In genomic region chrX:48521353-48522243, GRCh38 we compare ENCODE assay signal across 1 cellular context.
TF ChIP-seq lines count a peak whose summit lies in the region.

Gene EBP, plus strand, starts transcription at chrX:48521808. Its CDS starts 1,964 bp downstream, at chrX:48523772.

TF ChIP-seq in HepG2, 621 proteins besides CTCF, POLR2A, EP300 and RAD21 (continued from another document):
- TF ChIP-seq, protein P1, sequence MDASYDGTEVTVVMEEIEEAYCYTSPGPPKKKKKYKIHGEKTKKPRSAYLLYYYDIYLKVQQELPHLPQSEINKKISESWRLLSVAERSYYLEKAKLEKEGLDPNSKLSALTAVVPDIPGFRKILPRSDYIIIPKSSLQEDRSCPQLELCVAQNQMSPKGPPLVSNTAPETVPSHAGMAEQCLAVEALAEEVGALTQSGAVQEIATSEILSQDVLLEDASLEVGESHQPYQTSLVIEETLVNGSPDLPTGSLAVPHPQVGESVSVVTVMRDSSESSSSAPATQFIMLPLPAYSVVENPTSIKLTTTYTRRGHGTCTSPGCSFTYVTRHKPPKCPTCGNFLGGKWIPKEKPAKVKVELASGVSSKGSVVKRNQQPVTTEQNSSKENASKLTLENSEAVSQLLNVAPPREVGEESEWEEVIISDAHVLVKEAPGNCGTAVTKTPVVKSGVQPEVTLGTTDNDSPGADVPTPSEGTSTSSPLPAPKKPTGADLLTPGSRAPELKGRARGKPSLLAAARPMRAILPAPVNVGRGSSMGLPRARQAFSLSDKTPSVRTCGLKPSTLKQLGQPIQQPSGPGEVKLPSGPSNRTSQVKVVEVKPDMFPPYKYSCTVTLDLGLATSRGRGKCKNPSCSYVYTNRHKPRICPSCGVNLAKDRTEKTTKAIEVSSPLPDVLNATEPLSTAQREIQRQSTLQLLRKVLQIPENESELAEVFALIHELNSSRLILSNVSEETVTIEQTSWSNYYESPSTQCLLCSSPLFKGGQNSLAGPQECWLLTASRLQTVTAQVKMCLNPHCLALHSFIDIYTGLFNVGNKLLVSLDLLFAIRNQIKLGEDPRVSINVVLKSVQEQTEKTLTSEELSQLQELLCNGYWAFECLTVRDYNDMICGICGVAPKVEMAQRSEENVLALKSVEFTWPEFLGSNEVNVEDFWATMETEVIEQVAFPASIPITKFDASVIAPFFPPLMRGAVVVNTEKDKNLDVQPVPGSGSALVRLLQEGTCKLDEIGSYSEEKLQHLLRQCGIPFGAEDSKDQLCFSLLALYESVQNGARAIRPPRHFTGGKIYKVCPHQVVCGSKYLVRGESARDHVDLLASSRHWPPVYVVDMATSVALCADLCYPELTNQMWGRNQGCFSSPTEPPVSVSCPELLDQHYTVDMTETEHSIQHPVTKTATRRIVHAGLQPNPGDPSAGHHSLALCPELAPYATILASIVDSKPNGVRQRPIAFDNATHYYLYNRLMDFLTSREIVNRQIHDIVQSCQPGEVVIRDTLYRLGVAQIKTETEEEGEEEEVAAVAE (CRISPR knock-in tag; IDR thresholded peaks at IDR 0.05; ENCODE audit: borderline replicate concordance): peak; percentile 96
- TF ChIP-seq SNAPC2 (CRISPR knock-in tag; IDR thresholded peaks at IDR 0.05) (0 out of 2 replicates have a peak, but pooled peaks have one; percentile 44), IRF2 (CRISPR knock-in tag; IDR thresholded peaks at IDR 0.05) (no peak), ZNF709 (CRISPR knock-in tag; IDR thresholded peaks at IDR 0.05) (no peak), SP1 (IDR thresholded peaks at IDR 0.05) (no peak), SP1 (CRISPR knock-in tag; IDR thresholded peaks at IDR 0.05) (peak; percentile 68), NPAS2 (CRISPR knock-in tag; IDR thresholded peaks at IDR 0.05; ENCODE audit: borderline replicate concordance) (no peak), TFDP2 (CRISPR knock-in tag; IDR thresholded peaks at IDR 0.05) (peak; percentile 89), ZNF292 (CRISPR knock-in tag; IDR thresholded peaks at IDR 0.05; ENCODE audit: borderline replicate concordance, low read depth) (no peak), ZNF337 (CRISPR knock-in tag; IDR thresholded peaks at IDR 0.05; ENCODE audit: borderline replicate concordance, low read depth) (no peak), DR1 (CRISPR knock-in tag; IDR thresholded peaks at IDR 0.05) (0 out of 2 replicates have a peak, but pooled peaks have one; percentile 54), SIN3A (IDR thresholded peaks at IDR 0.05; ENCODE audit: borderline replicate concordance, low read depth, low read length) (peak; percentile 73; the same call in 1 of the 2 replicates), BHLHE40 (IDR thresholded peaks at IDR 0.05; ENCODE audit: low read length) (peak; percentile 77), EZH2 (conservative IDR thresholded peaks at IDR 0.05; ENCODE audit: low read depth, low read length) (no peak), HCFC1 (IDR thresholded peaks at IDR 0.05; ENCODE audit: low read depth, low read length) (no peak), E2F5 (CRISPR knock-in tag; conservative IDR thresholded peaks at IDR 0.05) (0 out of 2 replicates have a peak, but pooled peaks have one; percentile 48), ZNF34 (CRISPR knock-in tag; IDR thresholded peaks at IDR 0.05; ENCODE audit: borderline replicate concordance) (no peak), POGK (CRISPR knock-in tag; conservative IDR thresholded peaks at IDR 0.05) (no peak), KDM5B (CRISPR knock-in tag; IDR thresholded peaks at IDR 0.05; ENCODE audit: borderline replicate concordance) (0 out of 2 replicates have a peak, but pooled peaks have one; percentile 14), THRA (CRISPR knock-in tag; IDR thresholded peaks at IDR 0.05; ENCODE audit: borderline replicate concordance) (no peak), ZNF207 (IDR thresholded peaks at IDR 0.05; ENCODE audit: borderline replicate concordance) (no peak), POLR2AphosphoS5 (IDR thresholded peaks at IDR 0.05; ENCODE audit: low read depth, low read length) (peak; percentile 48), KDM2A (CRISPR knock-in tag; IDR thresholded peaks at IDR 0.05; ENCODE audit: borderline replicate concordance, low read depth) (peak; percentile 42; the same call in 1 of the 2 replicates), CHD2 (IDR thresholded peaks at IDR 0.05; ENCODE audit: low read depth, low read length) (peak; percentile 28; the same call in 1 of the 2 replicates), HNRNPH1 (optimal IDR thresholded peaks at IDR 0.05; ENCODE audit: low read depth, low read length) (no peak), PRMT3 (CRISPR knock-in tag; IDR thresholded peaks at IDR 0.05; ENCODE audit: borderline replicate concordance, low read depth) (no peak), ATF7-NPFF (CRISPR knock-in tag; IDR thresholded peaks at IDR 0.05; ENCODE audit: low read depth) (no peak), PHF8 (CRISPR knock-in tag; IDR thresholded peaks at IDR 0.05) (peak; percentile 51), GABPB1 (CRISPR knock-in tag; IDR thresholded peaks at IDR 0.05) (peak; percentile 28; the same call in 1 of the 2 replicates), ZNF180 (CRISPR knock-in tag; IDR thresholded peaks at IDR 0.05; ENCODE audit: borderline replicate concordance, low read depth) (no peak), ZMAT3 (CRISPR knock-in tag; conservative IDR thresholded peaks at IDR 0.05) (0 out of 2 replicates have a peak, but pooled peaks have one; percentile 16)
- TF ChIP-seq, protein P2, sequence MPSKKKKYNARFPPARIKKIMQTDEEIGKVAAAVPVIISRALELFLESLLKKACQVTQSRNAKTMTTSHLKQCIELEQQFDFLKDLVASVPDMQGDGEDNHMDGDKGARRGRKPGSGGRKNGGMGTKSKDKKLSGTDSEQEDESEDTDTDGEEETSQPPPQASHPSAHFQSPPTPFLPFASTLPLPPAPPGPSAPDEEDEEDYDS (CRISPR knock-in tag; IDR thresholded peaks at IDR 0.05): peak; percentile 66; the same call in 1 of the 2 replicates
- TF ChIP-seq, protein P3, sequence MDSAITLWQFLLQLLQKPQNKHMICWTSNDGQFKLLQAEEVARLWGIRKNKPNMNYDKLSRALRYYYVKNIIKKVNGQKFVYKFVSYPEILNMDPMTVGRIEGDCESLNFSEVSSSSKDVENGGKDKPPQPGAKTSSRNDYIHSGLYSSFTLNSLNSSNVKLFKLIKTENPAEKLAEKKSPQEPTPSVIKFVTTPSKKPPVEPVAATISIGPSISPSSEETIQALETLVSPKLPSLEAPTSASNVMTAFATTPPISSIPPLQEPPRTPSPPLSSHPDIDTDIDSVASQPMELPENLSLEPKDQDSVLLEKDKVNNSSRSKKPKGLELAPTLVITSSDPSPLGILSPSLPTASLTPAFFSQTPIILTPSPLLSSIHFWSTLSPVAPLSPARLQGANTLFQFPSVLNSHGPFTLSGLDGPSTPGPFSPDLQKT (CRISPR knock-in tag; IDR thresholded peaks at IDR 0.05; ENCODE audit: borderline replicate concordance): no peak
- TF ChIP-seq, protein P4, sequence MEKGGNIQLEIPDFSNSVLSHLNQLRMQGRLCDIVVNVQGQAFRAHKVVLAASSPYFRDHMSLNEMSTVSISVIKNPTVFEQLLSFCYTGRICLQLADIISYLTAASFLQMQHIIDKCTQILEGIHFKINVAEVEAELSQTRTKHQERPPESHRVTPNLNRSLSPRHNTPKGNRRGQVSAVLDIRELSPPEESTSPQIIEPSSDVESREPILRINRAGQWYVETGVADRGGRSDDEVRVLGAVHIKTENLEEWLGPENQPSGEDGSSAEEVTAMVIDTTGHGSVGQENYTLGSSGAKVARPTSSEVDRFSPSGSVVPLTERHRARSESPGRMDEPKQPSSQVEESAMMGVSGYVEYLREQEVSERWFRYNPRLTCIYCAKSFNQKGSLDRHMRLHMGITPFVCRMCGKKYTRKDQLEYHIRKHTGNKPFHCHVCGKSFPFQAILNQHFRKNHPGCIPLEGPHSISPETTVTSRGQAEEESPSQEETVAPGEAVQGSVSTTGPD (CRISPR knock-in tag; IDR thresholded peaks at IDR 0.05): no peak
